In the genomic region with DNA sequence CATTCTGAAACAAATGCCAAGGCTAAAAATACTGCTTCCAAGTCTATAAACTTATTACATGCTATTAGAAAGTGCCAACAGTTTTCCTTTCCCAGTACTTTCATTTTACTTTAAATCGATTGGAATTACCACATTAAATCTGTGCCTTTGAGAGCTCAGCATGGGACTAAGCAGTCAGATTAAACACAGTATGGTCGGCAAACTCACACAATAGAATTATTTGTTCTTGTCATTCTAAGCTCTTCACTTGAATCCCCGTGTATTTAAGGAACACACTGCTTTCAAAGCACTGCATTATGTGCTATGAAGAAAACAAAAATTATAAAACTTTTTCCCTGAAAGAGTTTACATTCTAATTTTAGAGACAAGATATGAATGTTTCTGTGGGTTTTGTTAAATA, we compare ENCODE assay signal across 14 cellular contexts.
DNase-seq lines count a peak whose midpoint lies in the region; ATAC-seq and TF ChIP-seq lines count a peak whose summit lies in the region.
"Had no signal": no experiment of that assay in that cellular context is flagged by ENCODE, and none has a peak within 500 bp of the region (broad histone marks: within the 10 kb centered on the region; RNA-seq: fewer than 3 reads in every experiment).

No MANE protein-coding gene starts in this region.

- H3K9me3 Mint-ChIP-seq in nephron, result no peaks in the 10 kb centered on the region
- H3K9me3 Mint-ChIP-seq in activated CD8-positive, alpha-beta T cell treated with anti-CD3 and anti-CD28 coated beads for 36 hours, result no peaks in the 10 kb centered on the region
- H3K9me3 Mint-ChIP-seq: CD8-positive, alpha-beta T cell had no signal

- H3K27me3 Mint-ChIP-seq in nephron (ENCODE audit: low read depth), result no peaks in the 10 kb centered on the region
- no peaks in the 10 kb centered on the region for H3K27me3 Mint-ChIP-seq in activated CD8-positive, alpha-beta T cell treated with anti-CD3 and anti-CD28 coated beads for 36 hours

- intact Hi-C loops in activated CD8-positive, alpha-beta T cell treated with anti-CD3 and anti-CD28 coated beads for 36 hours (cut with micrococcal nuclease), result no loop called here

- ATAC-seq in activated CD8-positive, alpha-beta T cell treated with anti-CD3 and anti-CD28 coated beads for 36 hours, result no peak
- no peak for ATAC-seq in GM19455 (IDR thresholded peaks at IDR 0.05; ENCODE audit: unreplicated experiment)
- ATAC-seq: CD8-positive, alpha-beta T cell; T-helper 17 cell had no signal

- H3K4me1 ChIP-seq in ACC112 (ENCODE audit: control insufficient read depth, insufficient read depth, low read length, unreplicated experiment), result no peaks in the 10 kb centered on the region

- no peak for TF ChIP-seq CTCF in nephron (IDR thresholded peaks at IDR 0.05; ENCODE audit: unreplicated experiment in 3 of 3)
- TF ChIP-seq CTCF in activated CD8-positive, alpha-beta T cell treated with anti-CD3 and anti-CD28 coated beads for 36 hours (IDR thresholded peaks at IDR 0.05), result no peak

- CTCF ChIA-PET in activated CD8-positive, alpha-beta T cell treated with anti-CD3 and anti-CD28 coated beads for 36 hours (lab: Charles Lee), result interaction anchor here (1.4 kb wide), 1 partner anchor 13 kb away, joined by 3 read pairs; no protein-coding TSS in a partner anchor

- DNase-seq in NCI-H146 (lab: John Stamatoyannopoulos, UW) (peak; percentile 46), NCI-H774 (lab: John Stamatoyannopoulos, UW) (peak; percentile 1), SW 1271 (lab: John Stamatoyannopoulos, UW) (no peak)
- DNase-seq in activated CD8-positive, alpha-beta T cell treated with anti-CD3 and anti-CD28 coated beads for 36 hours, result no peak
- DNase-seq: CD8-positive, alpha-beta T cell; NCI-H1048; NCI-H187; NCI-H510A; OCI-M1; SIG-M5; T-helper 17 cell had no signal

- H3K4me1 Mint-ChIP-seq in nephron, result peaks cover 21% of the 10 kb centered on the region
- no peaks in the 10 kb centered on the region for H3K4me1 Mint-ChIP-seq in activated CD8-positive, alpha-beta T cell treated with anti-CD3 and anti-CD28 coated beads for 36 hours (ENCODE audit: low read depth)
- H3K4me1 Mint-ChIP-seq: T-helper 17 cell had no signal

- peak overlapping the region; percentile 26; the same call in 1 of the 2 replicates for H3K4me3 ChIP-seq in ACC112 (ENCODE audit: low read depth, low read length)

- POLR2A ChIA-PET in activated CD8-positive, alpha-beta T cell treated with anti-CD3 and anti-CD28 coated beads for 36 hours (lab: Charles Lee), result no interaction called here

- H3K4me3 Mint-ChIP-seq in nephron, result no peak overlapping the region
- H3K4me3 Mint-ChIP-seq in activated CD8-positive, alpha-beta T cell treated with anti-CD3 and anti-CD28 coated beads for 36 hours, result no peak overlapping the region
- H3K4me3 Mint-ChIP-seq: CD8-positive, alpha-beta T cell; T-helper 17 cell had no signal

- H3K36me3 ChIP-seq in ACC112 (ENCODE audit: insufficient read depth, low read length), result no peaks in the 10 kb centered on the region

- H3K36me3 Mint-ChIP-seq in nephron (ENCODE audit: low read depth), result no peaks in the 10 kb centered on the region
- H3K36me3 Mint-ChIP-seq in activated CD8-positive, alpha-beta T cell treated with anti-CD3 and anti-CD28 coated beads for 36 hours (ENCODE audit: low read depth), result no peaks in the 10 kb centered on the region
- H3K36me3 Mint-ChIP-seq: CD8-positive, alpha-beta T cell had no signal

- H3K27ac ChIP-seq in ACC112 (ENCODE audit: low read depth, low read length), result no peak overlapping the region

- no peaks in the 10 kb centered on the region for H3K27me3 ChIP-seq in ACC112 (ENCODE audit: insufficient read depth, low read length)

- H3K27ac Mint-ChIP-seq in nephron, result peak overlapping the region in 2 of 3 experiments; percentile 10 to 14
- no peak overlapping the region for H3K27ac Mint-ChIP-seq in activated CD8-positive, alpha-beta T cell treated with anti-CD3 and anti-CD28 coated beads for 36 hours
- H3K27ac Mint-ChIP-seq: CD8-positive, alpha-beta T cell; T-helper 17 cell had no signal

- H3K79me2 ChIP-seq in ACC112 (ENCODE audit: control insufficient read depth, insufficient read depth, low read length, unreplicated experiment), result no peaks in the 10 kb centered on the region

- H2AFZ ChIP-seq in ACC112 (ENCODE audit: low read length, unreplicated experiment), result no peak overlapping the region

Comparison
In these comparisons a context has a peak if more than half of its experiments do, and no peak if none do; other contexts are left out.
1. DNase-seq: peak in NCI-H146 (single experiment) and NCI-H774 (single experiment); none in SW 1271 (0 of 2) and activated CD8-positive, alpha-beta T cell treated with anti-CD3 and anti-CD28 coated beads for 36 hours (single experiment).